Comparison of ENCODE assay signal across 8 cellular contexts in the genomic region with DNA sequence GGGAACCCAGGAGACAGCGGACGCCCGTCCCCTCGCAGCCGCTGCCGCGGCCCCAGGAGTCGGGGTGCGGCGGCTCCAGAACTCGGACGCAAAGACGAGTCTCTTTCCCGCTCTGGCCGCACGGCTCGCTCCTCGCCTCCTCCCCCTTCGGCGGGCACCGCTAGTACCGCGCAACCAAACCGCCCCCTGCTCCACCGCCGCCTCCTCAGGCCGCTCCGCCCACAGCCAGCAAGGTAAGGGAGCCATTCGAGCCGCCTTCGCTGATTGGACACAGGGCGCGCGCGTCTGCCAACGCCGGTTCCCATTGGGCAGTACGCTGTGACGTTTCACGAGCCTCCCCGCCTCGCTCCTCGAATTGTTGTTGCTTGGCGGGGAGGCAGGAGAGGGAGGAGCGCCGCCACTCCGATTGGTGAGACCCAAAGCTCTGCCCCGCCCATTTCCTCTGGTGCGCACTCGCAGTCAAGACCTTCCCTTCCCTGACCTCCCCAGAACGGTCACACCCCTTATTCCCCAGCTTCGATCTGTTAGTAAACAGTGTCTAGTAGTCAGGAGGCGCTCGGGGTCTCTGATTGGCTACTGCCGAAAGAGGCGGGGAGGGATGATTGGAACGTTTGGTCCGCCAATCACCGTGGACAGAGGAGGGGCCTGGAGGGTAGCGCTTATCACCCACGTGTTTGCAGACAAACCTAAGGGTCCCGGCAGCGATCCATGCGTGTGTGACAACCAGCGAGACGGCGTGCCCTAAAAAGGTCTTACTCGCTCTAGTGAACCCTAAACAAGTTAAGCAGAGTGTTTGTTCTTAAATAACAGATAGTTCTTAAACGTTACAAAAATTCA. TPM values are rescaled to one million over a fixed set of nuclear protein-coding genes. Genes with fewer than 3 reads are reported as not detected.
DNase-seq lines count a peak whose midpoint lies in the region; ATAC-seq and TF ChIP-seq lines count a peak whose summit lies in the region.

TSS of gene RPS6KA5 (minus strand) at position 170 of the 837 bp plus-strand sequence. CDS start 207 bp downstream, outside the sequence.

- ATAC-seq in HG02884 (IDR thresholded peaks at IDR 0.05; ENCODE audit: unreplicated experiment) (peak; percentile 83), left cardiac atrium (peak; percentile 96 to 97)

- H3K4me1 Mint-ChIP-seq in T-helper 1 cell treated with Interleukin-12 subunit alpha and Interleukin-12 subunit beta and Interleukin-4 antibody, amounts not matched to agents 30 μg/mL and 1 μg/mL, for 36 hours (ENCODE audit: low read depth), result peaks cover 51% of the 10 kb centered on the region

- peaks cover 39% of the 10 kb centered on the region for H3K36me3 Mint-ChIP-seq in T-helper 1 cell treated with Interleukin-12 subunit alpha and Interleukin-12 subunit beta and Interleukin-4 antibody, amounts not matched to agents 30 μg/mL and 1 μg/mL, for 36 hours (ENCODE audit: low read depth)

- peak within 1 kb of the TSS; percentile 86 for H3K4me3 Mint-ChIP-seq in T-helper 1 cell treated with Interleukin-12 subunit alpha and Interleukin-12 subunit beta and Interleukin-4 antibody, amounts not matched to agents 30 μg/mL and 1 μg/mL, for 36 hours

- in situ Hi-C loops in GM13977 (cut with MboI; ENCODE audit: low pct_unique_long_range_greater_than_20kb, low sequenced_read_pairs, unreplicated experiment), result no loop called here

- no peak for TF ChIP-seq CTCF in GM13977 (IDR thresholded peaks at IDR 0.05; ENCODE audit: extremely low read depth, insufficient read depth, missing control alignments)

- H3K27me3 Mint-ChIP-seq in T-helper 1 cell treated with Interleukin-12 subunit alpha and Interleukin-12 subunit beta and Interleukin-4 antibody, amounts not matched to agents 30 μg/mL and 1 μg/mL, for 36 hours (ENCODE audit: low read depth), result no peaks in the 10 kb centered on the region

- H3K9me3 Mint-ChIP-seq in T-helper 1 cell treated with Interleukin-12 subunit alpha and Interleukin-12 subunit beta and Interleukin-4 antibody, amounts not matched to agents 30 μg/mL and 1 μg/mL, for 36 hours, result peaks cover 12% of the 10 kb centered on the region

- intact Hi-C loops in left cardiac atrium (cut with DNase I), result loop anchor here in 1 of 2 donors (5.0 kb wide), 1 partner anchor 112 kb away; no protein-coding TSS in a partner anchor
- intact Hi-C loops in posterior vena cava (cut with DNase I), result no loop called here

- peak within 1 kb of the TSS; percentile 50 for H3K27ac Mint-ChIP-seq in T-helper 1 cell treated with Interleukin-12 subunit alpha and Interleukin-12 subunit beta and Interleukin-4 antibody, amounts not matched to agents 30 μg/mL and 1 μg/mL, for 36 hours

- peak; percentile 95 for DNase-seq in GM13977 (ENCODE audit: low spot score)
- DNase-seq in NCI-H1694 (lab: John Stamatoyannopoulos, UW), result peak; percentile 100
- DNase-seq in amniotic stem cell (lab: John Stamatoyannopoulos, UW), result peak; percentile 99
- peak; percentile 100 for DNase-seq in left cardiac atrium
- DNase-seq in posterior vena cava (ENCODE audit: low spot score), result peak; percentile 100
- peak; percentile 100 for DNase-seq in ureter (ENCODE audit: low spot score)

RNA-seq across cellular contexts. Expression of gene RPS6KA5, which starts in this region (rescaled TPM):
- 1 to 10 TPM; 8.1 to 9.6 TPM for total RNA-seq in left cardiac atrium
- total RNA-seq in posterior vena cava, result 1 to 10 TPM; 4.0 to 6.4 TPM
- 19.7 TPM for total RNA-seq in ureter

Comparison
In these comparisons a context has a peak if more than half of its experiments do, and no peak if none do; other contexts are left out.
1. Peak in every context shown above with its lines: DNase-seq and ATAC-seq.